ENCODE assay signal across 1 cellular context in the genomic region with DNA sequence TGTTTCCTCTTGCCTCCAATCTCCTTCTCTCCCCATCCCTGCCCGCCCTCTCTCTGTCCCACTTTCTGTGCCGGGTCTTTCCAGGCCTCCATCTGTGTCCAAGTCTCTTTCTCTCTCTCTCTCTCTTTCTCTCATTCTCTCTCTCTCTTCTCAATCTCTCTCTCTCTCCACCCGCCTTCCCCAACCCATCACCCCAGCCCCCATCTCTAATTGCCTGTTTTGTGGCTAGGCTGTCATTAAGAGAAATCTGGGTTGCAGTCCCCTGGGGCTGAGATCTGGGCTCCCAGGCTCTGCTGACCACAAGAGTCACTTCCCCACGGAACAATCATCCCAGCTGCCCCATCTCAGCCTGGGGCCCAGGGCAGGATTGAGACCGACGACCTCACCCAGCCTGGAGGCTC.
TF ChIP-seq lines count a peak whose summit lies in the region.

No MANE protein-coding gene starts in this region.

TF ChIP-seq in GM23338, 12 proteins besides CTCF, POLR2A, EP300 and RAD21 (continued from another document):
- TF ChIP-seq, protein P1, sequence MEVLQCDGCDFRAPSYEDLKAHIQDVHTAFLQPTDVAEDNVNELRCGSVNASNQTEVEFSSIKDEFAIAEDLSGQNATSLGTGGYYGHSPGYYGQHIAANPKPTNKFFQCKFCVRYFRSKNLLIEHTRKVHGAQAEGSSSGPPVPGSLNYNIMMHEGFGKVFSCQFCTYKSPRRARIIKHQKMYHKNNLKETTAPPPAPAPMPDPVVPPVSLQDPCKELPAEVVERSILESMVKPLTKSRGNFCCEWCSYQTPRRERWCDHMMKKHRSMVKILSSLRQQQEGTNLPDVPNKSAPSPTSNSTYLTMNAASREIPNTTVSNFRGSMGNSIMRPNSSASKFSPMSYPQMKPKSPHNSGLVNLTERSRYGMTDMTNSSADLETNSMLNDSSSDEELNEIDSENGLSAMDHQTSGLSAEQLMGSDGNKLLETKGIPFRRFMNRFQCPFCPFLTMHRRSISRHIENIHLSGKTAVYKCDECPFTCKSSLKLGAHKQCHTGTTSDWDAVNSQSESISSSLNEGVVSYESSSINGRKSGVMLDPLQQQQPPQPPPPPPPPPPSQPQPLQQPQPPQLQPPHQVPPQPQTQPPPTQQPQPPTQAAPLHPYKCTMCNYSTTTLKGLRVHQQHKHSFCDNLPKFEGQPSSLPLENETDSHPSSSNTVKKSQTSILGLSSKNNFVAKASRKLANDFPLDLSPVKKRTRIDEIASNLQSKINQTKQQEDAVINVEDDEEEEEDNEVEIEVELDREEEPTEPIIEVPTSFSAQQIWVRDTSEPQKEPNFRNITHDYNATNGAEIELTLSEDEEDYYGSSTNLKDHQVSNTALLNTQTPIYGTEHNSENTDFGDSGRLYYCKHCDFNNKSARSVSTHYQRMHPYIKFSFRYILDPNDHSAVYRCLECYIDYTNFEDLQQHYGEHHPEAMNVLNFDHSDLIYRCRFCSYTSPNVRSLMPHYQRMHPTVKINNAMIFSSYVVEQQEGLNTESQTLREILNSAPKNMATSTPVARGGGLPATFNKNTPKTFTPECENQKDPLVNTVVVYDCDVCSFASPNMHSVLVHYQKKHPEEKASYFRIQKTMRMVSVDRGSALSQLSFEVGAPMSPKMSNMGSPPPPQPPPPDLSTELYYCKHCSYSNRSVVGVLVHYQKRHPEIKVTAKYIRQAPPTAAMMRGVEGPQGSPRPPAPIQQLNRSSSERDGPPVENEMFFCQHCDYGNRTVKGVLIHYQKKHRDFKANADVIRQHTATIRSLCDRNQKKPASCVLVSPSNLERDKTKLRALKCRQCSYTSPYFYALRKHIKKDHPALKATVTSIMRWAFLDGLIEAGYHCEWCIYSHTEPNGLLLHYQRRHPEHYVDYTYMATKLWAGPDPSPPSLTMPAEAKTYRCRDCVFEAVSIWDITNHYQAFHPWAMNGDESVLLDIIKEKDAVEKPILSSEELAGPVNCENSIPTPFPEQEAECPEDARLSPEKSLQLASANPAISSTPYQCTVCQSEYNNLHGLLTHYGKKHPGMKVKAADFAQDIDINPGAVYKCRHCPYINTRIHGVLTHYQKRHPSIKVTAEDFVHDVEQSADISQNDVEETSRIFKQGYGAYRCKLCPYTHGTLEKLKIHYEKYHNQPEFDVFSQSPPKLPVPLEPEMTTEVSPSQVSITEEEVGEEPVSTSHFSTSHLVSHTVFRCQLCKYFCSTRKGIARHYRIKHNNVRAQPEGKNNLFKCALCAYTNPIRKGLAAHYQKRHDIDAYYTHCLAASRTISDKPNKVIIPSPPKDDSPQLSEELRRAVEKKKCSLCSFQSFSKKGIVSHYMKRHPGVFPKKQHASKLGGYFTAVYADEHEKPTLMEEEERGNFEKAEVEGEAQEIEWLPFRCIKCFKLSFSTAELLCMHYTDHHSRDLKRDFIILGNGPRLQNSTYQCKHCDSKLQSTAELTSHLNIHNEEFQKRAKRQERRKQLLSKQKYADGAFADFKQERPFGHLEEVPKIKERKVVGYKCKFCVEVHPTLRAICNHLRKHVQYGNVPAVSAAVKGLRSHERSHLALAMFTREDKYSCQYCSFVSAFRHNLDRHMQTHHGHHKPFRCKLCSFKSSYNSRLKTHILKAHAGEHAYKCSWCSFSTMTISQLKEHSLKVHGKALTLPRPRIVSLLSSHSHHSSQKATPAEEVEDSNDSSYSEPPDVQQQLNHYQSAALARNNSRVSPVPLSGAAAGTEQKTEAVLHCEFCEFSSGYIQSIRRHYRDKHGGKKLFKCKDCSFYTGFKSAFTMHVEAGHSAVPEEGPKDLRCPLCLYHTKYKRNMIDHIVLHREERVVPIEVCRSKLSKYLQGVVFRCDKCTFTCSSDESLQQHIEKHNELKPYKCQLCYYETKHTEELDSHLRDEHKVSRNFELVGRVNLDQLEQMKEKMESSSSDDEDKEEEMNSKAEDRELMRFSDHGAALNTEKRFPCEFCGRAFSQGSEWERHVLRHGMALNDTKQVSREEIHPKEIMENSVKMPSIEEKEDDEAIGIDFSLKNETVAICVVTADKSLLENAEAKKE (CRISPR knock-in tag; IDR thresholded peaks at IDR 0.05): no peak
- TF ChIP-seq STAT1 (IDR thresholded peaks at IDR 0.05; ENCODE audit: unreplicated experiment): no peak
- no peak for TF ChIP-seq ZNF114 (CRISPR knock-in tag; IDR thresholded peaks at IDR 0.05)
- TF ChIP-seq POLR2AphosphoS5 (IDR thresholded peaks at IDR 0.05; ENCODE audit: low read depth): no peak
- TF ChIP-seq NANOG (IDR thresholded peaks at IDR 0.05; ENCODE audit: borderline replicate concordance): no peak
- no peak for TF ChIP-seq JUNB (IDR thresholded peaks at IDR 0.05; ENCODE audit: unreplicated experiment)
- TF ChIP-seq, protein P2, sequence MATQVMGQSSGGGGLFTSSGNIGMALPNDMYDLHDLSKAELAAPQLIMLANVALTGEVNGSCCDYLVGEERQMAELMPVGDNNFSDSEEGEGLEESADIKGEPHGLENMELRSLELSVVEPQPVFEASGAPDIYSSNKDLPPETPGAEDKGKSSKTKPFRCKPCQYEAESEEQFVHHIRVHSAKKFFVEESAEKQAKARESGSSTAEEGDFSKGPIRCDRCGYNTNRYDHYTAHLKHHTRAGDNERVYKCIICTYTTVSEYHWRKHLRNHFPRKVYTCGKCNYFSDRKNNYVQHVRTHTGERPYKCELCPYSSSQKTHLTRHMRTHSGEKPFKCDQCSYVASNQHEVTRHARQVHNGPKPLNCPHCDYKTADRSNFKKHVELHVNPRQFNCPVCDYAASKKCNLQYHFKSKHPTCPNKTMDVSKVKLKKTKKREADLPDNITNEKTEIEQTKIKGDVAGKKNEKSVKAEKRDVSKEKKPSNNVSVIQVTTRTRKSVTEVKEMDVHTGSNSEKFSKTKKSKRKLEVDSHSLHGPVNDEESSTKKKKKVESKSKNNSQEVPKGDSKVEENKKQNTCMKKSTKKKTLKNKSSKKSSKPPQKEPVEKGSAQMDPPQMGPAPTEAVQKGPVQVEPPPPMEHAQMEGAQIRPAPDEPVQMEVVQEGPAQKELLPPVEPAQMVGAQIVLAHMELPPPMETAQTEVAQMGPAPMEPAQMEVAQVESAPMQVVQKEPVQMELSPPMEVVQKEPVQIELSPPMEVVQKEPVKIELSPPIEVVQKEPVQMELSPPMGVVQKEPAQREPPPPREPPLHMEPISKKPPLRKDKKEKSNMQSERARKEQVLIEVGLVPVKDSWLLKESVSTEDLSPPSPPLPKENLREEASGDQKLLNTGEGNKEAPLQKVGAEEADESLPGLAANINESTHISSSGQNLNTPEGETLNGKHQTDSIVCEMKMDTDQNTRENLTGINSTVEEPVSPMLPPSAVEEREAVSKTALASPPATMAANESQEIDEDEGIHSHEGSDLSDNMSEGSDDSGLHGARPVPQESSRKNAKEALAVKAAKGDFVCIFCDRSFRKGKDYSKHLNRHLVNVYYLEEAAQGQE (IDR thresholded peaks at IDR 0.05; ENCODE audit: unreplicated experiment): no peak
- no peak for TF ChIP-seq EZH2phosphoT487 (IDR thresholded peaks at IDR 0.05; ENCODE audit: unreplicated experiment)
- TF ChIP-seq EZH2 (IDR thresholded peaks at IDR 0.05; ENCODE audit: low read depth, unreplicated experiment): no peak
